Comparison of ENCODE assay signal across 8 cellular contexts in genomic region chr12:32106517-32107366, GRCh38. TPM values are rescaled to one million over a fixed set of nuclear protein-coding genes. Genes with fewer than 3 reads are reported as not detected.
DNase-seq lines count a peak whose midpoint lies in the region; ATAC-seq and TF ChIP-seq lines count a peak whose summit lies in the region.

Gene BICD1 (plus strand): TSS chr12:32106847. CDS start chr12:32107332, 485 bp downstream.

- no peak for TF ChIP-seq POLR2A in NB4 (IDR thresholded peaks at IDR 0.05; ENCODE audit: extremely low read depth, insufficient read length)

- peak; percentile 19 for TF ChIP-seq CTCF in GM12864 (IDR thresholded peaks at IDR 0.05; ENCODE audit: low read depth, low read length, missing control alignments)
- TF ChIP-seq CTCF in HFF-Myc (IDR thresholded peaks at IDR 0.05; ENCODE audit: low read depth, low read length, missing control alignments): no peak
- TF ChIP-seq CTCF in NB4 (IDR thresholded peaks at IDR 0.05; ENCODE audit: low read depth, low read length): peak; percentile 19
- TF ChIP-seq CTCF in type B pancreatic cell (conservative IDR thresholded peaks at IDR 0.05): peak; percentile 49

- DNase-seq in GM12864 (ENCODE audit: low read depth) (peak; percentile 48), HFF-Myc (ENCODE audit: extremely low read depth, low read depth) (no peak), NB4 (ENCODE audit: low read depth) (peak; percentile 92), SW480 (ENCODE audit: low spot score) (peak; percentile 88), Right ventricle myocardium superior (peak; percentile 93), pons (ENCODE audit: low spot score) (peak; percentile 80), type B pancreatic cell (ENCODE audit: extremely low spot score, unreplicated experiment) (peak; percentile 87)
- DNase-seq in activated naive CD8-positive, alpha-beta T cell treated with anti-CD3 and anti-CD28 coated beads, Interleukin-2, amount 50 U/mL, for 24 hours: peak; percentile 81

- peaks cover 3% of the 10 kb centered on the region for H3K36me3 Mint-ChIP-seq in activated naive CD8-positive, alpha-beta T cell treated with anti-CD3 and anti-CD28 coated beads, Interleukin-2, amount 50 U/mL, for 24 hours (ENCODE audit: low read depth)
- H3K36me3 Mint-ChIP-seq in type B pancreatic cell: peaks cover 9% of the 10 kb centered on the region

- H3K27ac Mint-ChIP-seq in activated naive CD8-positive, alpha-beta T cell treated with anti-CD3 and anti-CD28 coated beads, Interleukin-2, amount 50 U/mL, for 24 hours: peak within 1 kb of the TSS; percentile 89
- H3K27ac Mint-ChIP-seq in type B pancreatic cell: peak within 1 kb of the TSS; percentile 83

- H3K4me1 Mint-ChIP-seq in activated naive CD8-positive, alpha-beta T cell treated with anti-CD3 and anti-CD28 coated beads, Interleukin-2, amount 50 U/mL, for 24 hours: peaks cover 29% of the 10 kb centered on the region
- peaks cover 3% of the 10 kb centered on the region for H3K4me1 Mint-ChIP-seq in type B pancreatic cell (ENCODE audit: unreplicated experiment)

- peaks cover 6% of the 10 kb centered on the region for H3K27me3 Mint-ChIP-seq in activated naive CD8-positive, alpha-beta T cell treated with anti-CD3 and anti-CD28 coated beads, Interleukin-2, amount 50 U/mL, for 24 hours
- H3K27me3 Mint-ChIP-seq in type B pancreatic cell: peaks cover 20% of the 10 kb centered on the region

- H3K4me3 Mint-ChIP-seq in activated naive CD8-positive, alpha-beta T cell treated with anti-CD3 and anti-CD28 coated beads, Interleukin-2, amount 50 U/mL, for 24 hours: peak within 1 kb of the TSS; percentile 96
- H3K4me3 Mint-ChIP-seq in type B pancreatic cell: peak within 1 kb of the TSS; percentile 96

- H3K4me3 ChIP-seq in GM12864 (ENCODE audit: low read depth, low read length) (peak within 1 kb of the TSS; percentile 98), HFF-Myc (replicated peaks; ENCODE audit: low read depth, low read length) (peak within 1 kb of the TSS; percentile 90), NB4 (ENCODE audit: low read depth, low read length) (peak within 1 kb of the TSS; percentile 87)

- intact Hi-C loops in Right ventricle myocardium superior (cut with DNase I): no loop called here

- no peaks in the 10 kb centered on the region for H3K9me3 Mint-ChIP-seq in activated naive CD8-positive, alpha-beta T cell treated with anti-CD3 and anti-CD28 coated beads, Interleukin-2, amount 50 U/mL, for 24 hours
- no peaks in the 10 kb centered on the region for H3K9me3 Mint-ChIP-seq in type B pancreatic cell

- peak; percentile 84 for ATAC-seq in activated naive CD8-positive, alpha-beta T cell treated with anti-CD3 and anti-CD28 coated beads, Interleukin-2, amount 50 U/mL, for 24 hours
- peak; percentile 98 for ATAC-seq in Right ventricle myocardium superior (ENCODE audit: poor library complexity)

RNA-seq across cellular contexts. Expression of gene BICD1, which starts in this region (rescaled TPM):
- 3.5 TPM for total RNA-seq in Right ventricle myocardium superior
- 37.7 and 74.3 TPM in 2 replicates for total RNA-seq in type B pancreatic cell (ENCODE audit: low replicate concordance)
